1 cellular context compared by ENCODE assay signal in genomic region chr9:134503301-134504105, GRCh38.
TF ChIP-seq lines count a peak whose summit lies in the region.

No MANE protein-coding gene starts in this region.

TF ChIP-seq in IMR-90, 13 proteins besides CTCF, POLR2A, EP300 and RAD21:
- no peak for TF ChIP-seq CHD1 (IDR thresholded peaks at IDR 0.05; ENCODE audit: low read depth, low read length)
- no peak for TF ChIP-seq NFE2L2 (IDR thresholded peaks at IDR 0.05; ENCODE audit: low read depth, low read length)
- no peak for TF ChIP-seq RFX5 (IDR thresholded peaks at IDR 0.05; ENCODE audit: low read depth, low read length)
- TF ChIP-seq MAZ (IDR thresholded peaks at IDR 0.05; ENCODE audit: borderline replicate concordance, low read depth, low read length) = no peak
- no peak for TF ChIP-seq RCOR1 (IDR thresholded peaks at IDR 0.05; ENCODE audit: insufficient replicate concordance, low read length)
- no peak for TF ChIP-seq CEBPB (IDR thresholded peaks at IDR 0.05; ENCODE audit: low read depth, low read length)
- no peak for TF ChIP-seq MAFK (IDR thresholded peaks at IDR 0.05; ENCODE audit: low read depth, low read length)
- no peak for TF ChIP-seq MXI1 (IDR thresholded peaks at IDR 0.05; ENCODE audit: borderline replicate concordance, low read depth, low read length)
- TF ChIP-seq, protein P1, sequence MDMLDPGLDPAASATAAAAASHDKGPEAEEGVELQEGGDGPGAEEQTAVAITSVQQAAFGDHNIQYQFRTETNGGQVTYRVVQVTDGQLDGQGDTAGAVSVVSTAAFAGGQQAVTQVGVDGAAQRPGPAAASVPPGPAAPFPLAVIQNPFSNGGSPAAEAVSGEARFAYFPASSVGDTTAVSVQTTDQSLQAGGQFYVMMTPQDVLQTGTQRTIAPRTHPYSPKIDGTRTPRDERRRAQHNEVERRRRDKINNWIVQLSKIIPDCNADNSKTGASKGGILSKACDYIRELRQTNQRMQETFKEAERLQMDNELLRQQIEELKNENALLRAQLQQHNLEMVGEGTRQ (IDR thresholded peaks at IDR 0.05; ENCODE audit: low read depth, low read length) = no peak
- TF ChIP-seq FOS (IDR thresholded peaks at IDR 0.05; ENCODE audit: low read depth, low read length) = no peak
- TF ChIP-seq BHLHE40 (IDR thresholded peaks at IDR 0.05; ENCODE audit: low read depth, low read length) = no peak
- no peak for TF ChIP-seq SMC3 (IDR thresholded peaks at IDR 0.05; ENCODE audit: low read depth, low read length)
- TF ChIP-seq ELK1 (IDR thresholded peaks at IDR 0.05; ENCODE audit: borderline replicate concordance, low read depth, low read length) = no peak
